ENCODE assay signal across 8 cellular contexts in the genomic region with DNA sequence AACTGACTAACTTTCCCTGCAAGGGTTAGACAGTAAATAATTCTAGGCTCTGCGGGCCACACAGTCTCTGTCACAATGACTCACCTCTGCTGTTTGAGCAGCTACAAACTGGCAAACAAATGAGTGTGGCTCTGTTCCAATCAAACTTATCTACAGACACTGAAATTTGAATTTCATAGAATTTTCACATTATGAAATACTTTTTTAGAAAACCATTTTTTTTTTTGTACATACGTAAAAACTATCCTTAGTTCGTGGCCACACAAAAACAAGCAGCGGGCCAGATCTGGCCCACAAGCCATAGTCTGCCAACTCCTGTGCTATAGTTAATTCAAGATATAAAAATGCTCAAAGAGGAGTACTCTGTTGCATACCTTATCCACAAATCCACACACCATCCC. TPM values are rescaled to one million over a fixed set of nuclear protein-coding genes. Genes with fewer than 3 reads are reported as not detected.
DNase-seq lines count a peak whose midpoint lies in the region; ATAC-seq and TF ChIP-seq lines count a peak whose summit lies in the region.
"Had no signal": no experiment of that assay in that cellular context is flagged by ENCODE, and none has a peak within 500 bp of the region (broad histone marks: within the 10 kb centered on the region; RNA-seq: fewer than 3 reads in every experiment).

No MANE protein-coding gene starts in this region.

- intact Hi-C loops in prostate gland (cut with DNase I), result no loop called here

- no peak for ATAC-seq in GM21825 (IDR thresholded peaks at IDR 0.05; ENCODE audit: unreplicated experiment)
- no peak for ATAC-seq in HG03439 (IDR thresholded peaks at IDR 0.05; ENCODE audit: unreplicated experiment)

- peak; percentile 22 for DNase-seq in HPDE6-E6E7 (ENCODE audit: extremely low spot score)
- DNase-seq in SW480 (ENCODE audit: low spot score), result peak; percentile 10
- DNase-seq in cardiac fibroblast (ENCODE audit: low read depth in 2 of 2), result peak; percentile 83 to 88
- peak; percentile 34 for DNase-seq in prostate gland (ENCODE audit: low spot score)
- no peak for DNase-seq in NCI-H2227 treated with DMSO at 0.1 percent for 48 hours (lab: John Stamatoyannopoulos, UW)

- TF ChIP-seq POLR2A in prostate gland (IDR thresholded peaks at IDR 0.05), result no peak

- no peak overlapping the region for H3K27ac ChIP-seq in prostate gland
- H3K27ac ChIP-seq: SK-N-MC had no signal

- no peaks in the 10 kb centered on the region for H3K4me1 ChIP-seq in prostate gland (replicated peaks)

- H3K9me3 ChIP-seq in prostate gland, result no peaks in the 10 kb centered on the region

- no peaks in the 10 kb centered on the region for H3K27me3 ChIP-seq in prostate gland (replicated peaks; ENCODE audit: insufficient read depth)

- no peak overlapping the region for H3K4me3 ChIP-seq in cardiac fibroblast (replicated peaks in 1 of 2; ENCODE audit: low read depth in 2 of 2, low read length in 2 of 2)
- no peak overlapping the region for H3K4me3 ChIP-seq in prostate gland
- H3K4me3 ChIP-seq: SK-N-MC had no signal

- TF ChIP-seq CTCF in cardiac fibroblast (IDR thresholded peaks at IDR 0.05; ENCODE audit: low read depth, low read length) (no peak), prostate gland (IDR thresholded peaks at IDR 0.05) (no peak)

- 61% methylated on average over 4 of the region's 4 CpGs for WGBS in prostate gland

- H3K36me3 ChIP-seq in prostate gland, result no peaks in the 10 kb centered on the region

RNA-seq across cellular contexts. Expression of a gene that starts 32.6 kb away (rescaled TPM):
- 10 to 100 TPM; 13.2 to 17.4 TPM for total RNA-seq in prostate gland
